ENCODE assay signal across 8 cellular contexts in the genomic region with DNA sequence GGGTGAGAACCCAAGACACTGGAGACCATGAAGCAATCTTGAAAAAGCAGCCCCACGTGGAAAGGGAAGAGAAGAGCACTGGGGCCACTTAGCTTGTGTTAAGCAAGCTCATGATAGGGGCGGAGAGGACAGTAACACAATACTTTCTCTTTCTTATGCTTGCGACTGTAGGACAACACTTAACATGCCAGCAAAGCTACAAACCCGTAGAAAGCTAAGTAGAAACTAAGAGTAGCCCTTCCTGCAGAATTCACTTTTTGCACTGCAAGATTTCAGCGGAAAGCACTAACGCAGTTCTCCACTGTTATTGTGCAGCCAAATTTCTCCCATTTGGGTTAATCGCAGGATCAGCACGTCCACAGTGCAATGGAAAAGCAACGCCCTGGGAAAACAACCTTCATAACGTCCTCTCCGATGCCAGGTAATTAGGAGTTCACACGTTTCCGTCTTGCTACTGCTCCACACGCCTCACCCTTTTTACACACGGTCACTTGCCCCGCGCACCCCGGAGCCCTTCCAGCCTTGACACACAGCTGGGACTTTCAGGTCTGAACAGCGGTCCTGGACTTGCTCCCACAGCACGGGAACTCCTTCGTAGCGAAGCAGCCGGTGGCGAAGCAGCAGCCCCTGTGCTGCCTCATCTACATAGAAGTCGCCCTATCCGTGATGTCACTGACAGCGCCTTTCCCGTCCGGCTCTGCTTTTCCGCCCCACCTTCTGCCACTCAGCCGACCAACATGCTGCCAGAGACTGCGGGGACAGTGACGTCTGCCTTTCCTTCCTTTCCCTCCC.
A peak's percentile ranks its signal among the peaks of the same experiment; 100 is the strongest.
DNase-seq lines count a peak whose midpoint lies in the region; ATAC-seq and TF ChIP-seq lines count a peak whose summit lies in the region.

No MANE protein-coding gene starts in this region.

- peak; percentile 61 for ATAC-seq in HG03103 (IDR thresholded peaks at IDR 0.05; ENCODE audit: low read depth, unreplicated experiment)

- no peak for TF ChIP-seq CTCF in choroid plexus epithelial cell (conservative IDR thresholded peaks at IDR 0.05; ENCODE audit: low read depth, low read length)

- DNase-seq in NK-92 treated with Interleukin-12 subunit alpha and Interleukin-12 subunit beta, amount 100 ng/mL, for 24 hours (lab: John Stamatoyannopoulos, UW): peak; percentile 68
- DNase-seq in NK-92 (lab: John Stamatoyannopoulos, UW; ENCODE audit: unreplicated experiment) (no peak), NCI-H2227 treated with DMSO at 0.1 percent for 48 hours (lab: John Stamatoyannopoulos, UW) (peak; percentile 74), choroid plexus epithelial cell (ENCODE audit: low read depth) (peak; percentile 92), left kidney (ENCODE audit: low read depth, low spot score) (peak; percentile 96)
- DNase-seq in activated CD4-positive, alpha-beta T cell treated with anti-CD3 and anti-CD28 coated beads for 24 hours (ENCODE audit: low read depth in 2 of 2): peak; percentile 66 to 73
- peak; percentile 86 for DNase-seq in stimulated activated CD4-positive, alpha-beta T cell treated with anti-CD3 and anti-CD28 coated beads, Interleukin-1b, Interleukin-23, amount 100 ng/mL, for 48 hours

- H3K4me3 ChIP-seq in choroid plexus epithelial cell (ENCODE audit: low read depth, low read length): peak overlapping the region; percentile 68
